24 cellular contexts compared by ENCODE assay signal in the genomic region with DNA sequence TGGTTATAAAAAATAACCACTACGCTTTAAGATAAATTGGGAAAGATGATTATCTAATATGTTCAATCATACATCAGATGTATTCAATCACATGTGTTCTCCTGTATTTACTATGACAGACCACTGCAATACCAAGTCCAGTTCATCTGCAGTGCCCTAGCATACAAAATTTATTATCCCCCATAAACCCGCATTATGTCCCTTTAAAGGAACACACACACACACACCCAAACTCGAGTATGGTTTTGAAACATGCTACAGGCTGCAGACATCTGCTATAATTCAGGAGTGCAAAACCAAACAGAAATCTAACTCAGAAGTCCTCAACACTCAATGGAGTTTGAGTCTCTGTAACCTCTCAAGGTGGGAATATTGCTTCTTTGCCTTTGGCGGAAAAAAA. TPM values are rescaled to one million over a fixed set of nuclear protein-coding genes. Genes with fewer than 3 reads are reported as not detected.
"Had no signal": no experiment of that assay in that cellular context is flagged by ENCODE, and none has a peak within 500 bp of the region (broad histone marks: within the 10 kb centered on the region; RNA-seq: fewer than 3 reads in every experiment).

No MANE protein-coding gene starts in this region.

- H3K9me3 Mint-ChIP-seq: activated naive CD8-positive, alpha-beta T cell treated with anti-CD3 and anti-CD28 coated beads, Interleukin-2, amount 50 U/mL, for 24 hours; activated T-cell treated with anti-CD3 and anti-CD28 coated beads, Interleukin-2, amount 50 U/mL, for 24 hours had no signal

- H3K27me3 ChIP-seq: brain microvascular endothelial cell, colonic mucosa, gastroesophageal sphincter, heart right ventricle, right atrium auricular region had no signal

- H3K36me3 ChIP-seq: colonic mucosa, prostate gland, right atrium auricular region had no signal

- H3K4me3 Mint-ChIP-seq: activated CD4-positive, alpha-beta T cell treated with anti-CD3 and anti-CD28 coated beads, Interleukin-2, amount 10 ng/mL, durations not matched to agents 7 days and 5 days; activated CD8-positive, alpha-beta T cell treated with anti-CD3 and anti-CD28 coated beads, Interleukin-2, amount 10 ng/mL, durations not matched to agents 7 days and 5 days; activated naive CD4-positive, alpha-beta T cell treated with anti-CD3 and anti-CD28 coated beads, Interleukin-2, amount 10 ng/mL, durations not matched to agents 7 days and 5 days; activated naive CD8-positive, alpha-beta T cell treated with anti-CD3 and anti-CD28 coated beads, Interleukin-2, amount 50 U/mL, for 24 hours; activated T-cell treated with anti-CD3 and anti-CD28 coated beads, Interleukin-2, amount 50 U/mL, for 24 hours; immature natural killer cell; neural crest cell had no signal

- H3K27ac Mint-ChIP-seq: activated CD4-positive, alpha-beta T cell treated with anti-CD3 and anti-CD28 coated beads, Interleukin-2, amount 10 ng/mL, durations not matched to agents 7 days and 5 days; activated CD8-positive, alpha-beta T cell treated with anti-CD3 and anti-CD28 coated beads, Interleukin-2, amount 10 ng/mL, durations not matched to agents 7 days and 5 days; activated naive CD4-positive, alpha-beta T cell treated with anti-CD3 and anti-CD28 coated beads, Interleukin-2, amount 10 ng/mL, durations not matched to agents 7 days and 5 days; activated naive CD8-positive, alpha-beta T cell treated with anti-CD3 and anti-CD28 coated beads, Interleukin-2, amount 50 U/mL, for 24 hours; activated T-cell treated with anti-CD3 and anti-CD28 coated beads, Interleukin-2, amount 50 U/mL, for 24 hours had no signal

- ATAC-seq: activated CD4-positive, CD25-positive, alpha-beta regulatory T cell treated with anti-CD3 and anti-CD28 coated beads, Interleukin-2, amount 50 U/mL, for 24 hours; activated CD8-positive, alpha-beta T cell treated with anti-CD3 and anti-CD28 coated beads, Interleukin-2, amount 10 ng/mL, durations not matched to agents 7 days and 5 days; activated naive CD8-positive, alpha-beta T cell treated with anti-CD3 and anti-CD28 coated beads, Interleukin-2, amount 50 U/mL, for 24 hours; esophagus mucosa; gastroesophageal sphincter; heart right ventricle; stimulated activated naive CD8-positive, alpha-beta T cell treated with anti-CD3 and anti-CD28 coated beads, Interleukin-15, Interleukin-2, amounts not matched to agents 100 U/mL and 50 U/mL, for 24 hours had no signal

- H3K27me3 Mint-ChIP-seq: activated CD4-positive, alpha-beta T cell treated with anti-CD3 and anti-CD28 coated beads, Interleukin-2, amount 10 ng/mL, durations not matched to agents 7 days and 5 days; activated naive CD4-positive, alpha-beta T cell treated with anti-CD3 and anti-CD28 coated beads, Interleukin-2, amount 10 ng/mL, durations not matched to agents 7 days and 5 days; activated naive CD8-positive, alpha-beta T cell treated with anti-CD3 and anti-CD28 coated beads, Interleukin-2, amount 50 U/mL, for 24 hours; activated T-cell treated with anti-CD3 and anti-CD28 coated beads, Interleukin-2, amount 50 U/mL, for 24 hours had no signal

- H3K4me1 ChIP-seq: colonic mucosa, prostate gland had no signal

- H3K27ac ChIP-seq: brain microvascular endothelial cell, colonic mucosa, gastroesophageal sphincter, prostate gland, right atrium auricular region had no signal

- H3K4me3 ChIP-seq: colonic mucosa, gastroesophageal sphincter, lung, prostate gland, right atrium auricular region had no signal

- DNase-seq: activated CD4-positive, alpha-beta T cell treated with anti-CD3 and anti-CD28 coated beads, Interleukin-2, amount 10 ng/mL, durations not matched to agents 7 days and 5 days; activated CD8-positive, alpha-beta T cell treated with anti-CD3 and anti-CD28 coated beads, Interleukin-2, amount 10 ng/mL, durations not matched to agents 7 days and 5 days; activated naive CD4-positive, alpha-beta T cell treated with anti-CD3 and anti-CD28 coated beads, Interleukin-2, amount 10 ng/mL, durations not matched to agents 7 days and 5 days; activated naive CD8-positive, alpha-beta T cell treated with anti-CD3 and anti-CD28 coated beads, Interleukin-2, amount 50 U/mL, for 24 hours; activated T-cell treated with anti-CD3 and anti-CD28 coated beads, Interleukin-2, amount 50 U/mL, for 24 hours; aorta; brain microvascular endothelial cell; central memory CD4-positive, alpha-beta T cell; colonic mucosa; heart right ventricle; immature natural killer cell; kidney glomerular epithelial cell; stimulated activated CD4-positive, alpha-beta T cell treated with anti-CD3 and anti-CD28 coated beads, Interleukin-2, amount 100 ng/mL, for 24 hours; stimulated activated naive CD8-positive, alpha-beta T cell treated with anti-CD3 and anti-CD28 coated beads, Interleukin-15, Interleukin-2, amounts not matched to agents 100 U/mL and 50 U/mL, for 24 hours; trophoblast cell had no signal

- H3K9me3 ChIP-seq: colonic mucosa, gastroesophageal sphincter, prostate gland, right atrium auricular region had no signal

RNA-seq across cellular contexts. Expression of gene CLCA2, which starts 42.7 kb away (rescaled TPM):
- total RNA-seq: activated CD4-positive, alpha-beta T cell treated with anti-CD3 and anti-CD28 coated beads, Interleukin-2, amount 10 ng/mL, durations not matched to agents 7 days and 5 days; activated CD8-positive, alpha-beta T cell treated with anti-CD3 and anti-CD28 coated beads, Interleukin-2, amount 10 ng/mL, durations not matched to agents 7 days and 5 days; neural crest cell; right atrium auricular region; skeletal muscle tissue; T-helper 1 cell treated with Interleukin-12 subunit alpha and Interleukin-12 subunit beta and Interleukin-4 antibody, amounts not matched to agents 30 ng/mL and 1 ng/mL, for 36 hours had no signal
- polyA plus RNA-seq: immature natural killer cell had no signal
